11 cellular contexts compared by ENCODE assay signal in genomic region chr3:129068291-129068886, GRCh38. TPM values are rescaled to one million over a fixed set of nuclear protein-coding genes. Genes with fewer than 3 reads are reported as not detected.
DNase-seq lines count a peak whose midpoint lies in the region; ATAC-seq and TF ChIP-seq lines count a peak whose summit lies in the region.
"Had no signal": no experiment of that assay in that cellular context is flagged by ENCODE, and none has a peak within 500 bp of the region (broad histone marks: within the 10 kb centered on the region; RNA-seq: fewer than 3 reads in every experiment).

No MANE protein-coding gene starts in this region.

- peaks cover 0 to 3% (median 0%) of the 10 kb centered on the region in 5 donors for H3K36me3 Mint-ChIP-seq in naive thymus-derived CD4-positive, alpha-beta T cell

- H3K4me1 Mint-ChIP-seq in naive thymus-derived CD4-positive, alpha-beta T cell = peaks cover 2 to 28% (median 15%) of the 10 kb centered on the region in 7 donors

- intact Hi-C loops in colonic mucosa (cut with DNase I) = no loop called here
- intact Hi-C loops in naive thymus-derived CD4-positive, alpha-beta T cell (cut with micrococcal nuclease) = loop anchor here (1.0 to 2.0 kb wide), 2 partner anchors 52 to 53 kb away; partner anchors contain the start of gene RAB43 (in 2 of the 2)

- CTCF ChIA-PET in naive thymus-derived CD4-positive, alpha-beta T cell (lab: Charles Lee) = interaction anchor here (0.7 to 1.5 kb wide), 11 partner anchors 8 to 189 kb away, joined by 3 to 9 read pairs (median 3); partner anchors contain the start of genes ACAD9 and GP9

- no peaks in the 10 kb centered on the region for H4K20me1 ChIP-seq in smooth muscle cell (ENCODE audit: low read depth)

- H2AFZ ChIP-seq in smooth muscle cell (ENCODE audit: low read depth) = no peak overlapping the region

- peak overlapping the region in 3 of 9 donors; percentile 19 to 75 (median 64) for H3K27ac Mint-ChIP-seq in naive thymus-derived CD4-positive, alpha-beta T cell

- POLR2A ChIA-PET in naive thymus-derived CD4-positive, alpha-beta T cell (lab: Charles Lee) = interaction anchor here (0.7 to 6.5 kb wide), 8 partner anchors 8 to 106 kb away, joined by 3 to 42 read pairs (median 4); partner anchors contain the start of gene RAB43

- H3K36me3 ChIP-seq in colonic mucosa (no peaks in the 10 kb centered on the region), smooth muscle cell (ENCODE audit: low read depth) (no peaks in the 10 kb centered on the region)
- H3K36me3 ChIP-seq in naive thymus-derived CD4-positive, alpha-beta T cell (ENCODE audit: control insufficient read depth in 2 of 3, insufficient read depth in 3 of 3, low read length in 3 of 3) = no peaks in the 10 kb centered on the region

- peak; percentile 32 for ATAC-seq in naive thymus-derived CD4-positive, alpha-beta T cell
- ATAC-seq in GM21529 (IDR thresholded peaks at IDR 0.05; ENCODE audit: unreplicated experiment) (no peak), HG02623 (IDR thresholded peaks at IDR 0.05; ENCODE audit: unreplicated experiment) (no peak)

- H3K27me3 Mint-ChIP-seq in naive thymus-derived CD4-positive, alpha-beta T cell = peaks cover 0 to 5% (median 0%) of the 10 kb centered on the region in 5 donors

- H3K9me3 ChIP-seq in colonic mucosa (no peaks in the 10 kb centered on the region), smooth muscle cell (replicated peaks; ENCODE audit: low read depth) (no peaks in the 10 kb centered on the region)
- no peaks in the 10 kb centered on the region for H3K9me3 ChIP-seq in naive thymus-derived CD4-positive, alpha-beta T cell (ENCODE audit: control insufficient read depth in 2 of 3, low read length in 3 of 3)
- H3K9me3 ChIP-seq: SK-N-SH had no signal

- H3K4me1 ChIP-seq in colonic mucosa = no peaks in the 10 kb centered on the region
- H3K4me1 ChIP-seq in naive thymus-derived CD4-positive, alpha-beta T cell (ENCODE audit: control insufficient read depth in 2 of 2, insufficient read depth in 2 of 2, low read length in 2 of 2) = no peaks in the 10 kb centered on the region
- no peaks in the 10 kb centered on the region for H3K4me1 ChIP-seq in smooth muscle cell (ENCODE audit: low read depth)

- no peaks in the 10 kb centered on the region for H3K79me2 ChIP-seq in smooth muscle cell (ENCODE audit: low read depth)

- H3K4me3 ChIP-seq in colonic mucosa = peak overlapping the region; percentile 20
- peak overlapping the region; percentile 30 for H3K4me3 ChIP-seq in naive thymus-derived CD4-positive, alpha-beta T cell (ENCODE audit: low read length)
- no peak overlapping the region for H3K4me3 ChIP-seq in smooth muscle cell

- TF ChIP-seq CTCF in colonic mucosa (IDR thresholded peaks at IDR 0.05) (no peak), smooth muscle cell (IDR thresholded peaks at IDR 0.05; ENCODE audit: borderline replicate concordance, insufficient read depth, poor library complexity, severe bottlenecking) (no peak)

- DNase-seq in stimulated activated CD4-positive, alpha-beta T cell treated with anti-CD3 and anti-CD28 coated beads, Interleukin-4, amount 100 ng/mL, for 1 hour = peak; percentile 5
- DNase-seq in stimulated activated CD4-positive, alpha-beta T cell treated with anti-CD3 and anti-CD28 coated beads, Interleukin-2, amount 100 ng/mL, for 48 hours = no peak
- DNase-seq in colonic mucosa (no peak), RKO (ENCODE audit: low spot score) (no peak), smooth muscle cell (lab: John Stamatoyannopoulos, UW; ENCODE audit: unreplicated experiment) (no peak)
- DNase-seq in naive thymus-derived CD4-positive, alpha-beta T cell = no peak
- DNase-seq: SK-N-SH had no signal

- H3K4me3 Mint-ChIP-seq in naive thymus-derived CD4-positive, alpha-beta T cell = peak overlapping the region; percentile 60 to 85 (median 76)

- H3K27me3 ChIP-seq in colonic mucosa (no peaks in the 10 kb centered on the region), smooth muscle cell (ENCODE audit: low read depth) (no peaks in the 10 kb centered on the region)
- H3K27me3 ChIP-seq in naive thymus-derived CD4-positive, alpha-beta T cell (ENCODE audit: control insufficient read depth in 2 of 2, insufficient read depth in 2 of 2, low read length in 2 of 2) = no peaks in the 10 kb centered on the region

- H3F3A ChIP-seq in smooth muscle cell (ENCODE audit: low read depth) = no peaks in the 10 kb centered on the region

- H3K9ac ChIP-seq in colonic mucosa (ENCODE audit: low read depth in 2 of 2, low read length in 2 of 2) (peak overlapping the region in 1 of 2 donors; percentile 1), smooth muscle cell (ENCODE audit: low read depth) (no peak overlapping the region)
- H3K9ac ChIP-seq: SK-N-SH had no signal

- peak overlapping the region; percentile 94 for H3K27ac ChIP-seq in colonic mucosa
- H3K27ac ChIP-seq in naive thymus-derived CD4-positive, alpha-beta T cell (ENCODE audit: low read depth, low read length) = peak overlapping the region; percentile 50
- H3K27ac ChIP-seq in smooth muscle cell (ENCODE audit: low read depth) = no peak overlapping the region

- no peak overlapping the region for H3K4me2 ChIP-seq in smooth muscle cell
- H3K4me2 ChIP-seq: SK-N-SH had no signal

- WGBS in smooth muscle cell (ENCODE audit: low lambda C conversion rate) = 83% methylated on average over 33 of the region's 44 CpGs

- no peaks in the 10 kb centered on the region for H3K9me3 Mint-ChIP-seq in naive thymus-derived CD4-positive, alpha-beta T cell

RNA-seq across cellular contexts. Expression of gene GP9, which starts 7.8 kb away (rescaled TPM):
- total RNA-seq in colonic mucosa (under 1 TPM in 1 of 2 donors, not detected in 1; 0.37 TPM), smooth muscle cell (not detected in 2 replicates)
- total RNA-seq in naive thymus-derived CD4-positive, alpha-beta T cell = 1 to 10 TPM in 1 of 5 experiments, not detected in 4; 2.5 TPM
- polyA plus RNA-seq in naive thymus-derived CD4-positive, alpha-beta T cell = not detected
- not detected in 2 replicates for polyA plus RNA-seq in smooth muscle cell
- total RNA-seq: Daoy had no signal
- polyA plus RNA-seq: neural cell, SK-N-SH had no signal

RNA-seq across cellular contexts. Expression of gene RAB43, which starts 53.2 kb away (rescaled TPM):
- 10 to 100 TPM; 33.3 to 42.6 TPM for total RNA-seq in colonic mucosa
- 100 to 1,000 TPM in 2 of 5 experiments, 10 to 100 TPM in 3; 58.6 to 122 (median 72.8) TPM for total RNA-seq in naive thymus-derived CD4-positive, alpha-beta T cell
- polyA plus RNA-seq in naive thymus-derived CD4-positive, alpha-beta T cell = 10 to 100 TPM; 27.2 to 56.0 TPM
- 9.5 and 15.8 TPM in 2 replicates for total RNA-seq in smooth muscle cell
- polyA plus RNA-seq in smooth muscle cell = 17.1 and 20.8 TPM in 2 replicates
